ENCODE assay signal across 27 cellular contexts in the genomic region with DNA sequence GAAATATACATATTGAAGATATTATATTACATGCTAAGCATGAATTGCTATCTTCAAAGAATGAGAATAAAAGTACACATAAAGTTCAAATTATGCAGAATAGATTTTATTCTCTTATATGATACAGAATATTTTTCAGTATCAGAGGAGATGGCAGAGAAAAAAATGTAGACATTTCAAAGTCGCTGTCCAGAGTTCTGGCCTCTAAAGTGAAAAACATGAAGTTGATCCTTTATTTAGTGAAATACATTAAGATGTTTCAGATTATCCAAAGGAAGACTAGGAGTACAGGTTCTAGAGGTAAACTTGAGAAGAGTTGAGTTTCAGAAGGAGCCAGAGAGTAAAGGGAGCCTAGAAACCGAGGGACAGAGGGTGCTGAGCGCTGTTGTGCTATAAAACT.
"Had no signal": no experiment of that assay in that cellular context is flagged by ENCODE, and none has a peak within 500 bp of the region (broad histone marks: within the 10 kb centered on the region; RNA-seq: fewer than 3 reads in every experiment).

No MANE protein-coding gene starts in this region.

- DNase-seq: colonic mucosa; cortex of kidney; effector CD8-positive, alpha-beta T cell; effector memory CD8-positive, alpha-beta T cell; endodermal cell; erythroblast; esophagus squamous epithelium; foreskin fibroblast; foreskin melanocyte; gastrocnemius medialis; glutamatergic neuron; head of caudate nucleus; heart right ventricle; hippocampal formation; left cardiac atrium; left ventricle myocardium inferior; lower lobe of right lung; mesenchymal stem cell; mucosa of descending colon; naive B cell; naive thymus-derived CD8-positive, alpha-beta T cell had no signal

- H3K4me1 ChIP-seq: colonic mucosa, esophagus squamous epithelium, gastrocnemius medialis, heart right ventricle, left ventricle myocardium inferior, lower lobe of right lung had no signal

- ATAC-seq: effector memory CD8-positive, alpha-beta T cell; esophagus mucosa; gastrocnemius medialis; heart right ventricle; left cardiac atrium; left lobe of liver; lower lobe of right lung; mucosa of descending colon; naive thymus-derived CD8-positive, alpha-beta T cell had no signal

- H3K27ac ChIP-seq: colonic mucosa, epithelial cell of prostate, esophagus squamous epithelium, gastrocnemius medialis, heart right ventricle, left ventricle myocardium inferior, lower lobe of right lung had no signal

- FAIRE-seq: endometrium, islet of Langerhans, keratinocyte had no signal

- H3K27me3 ChIP-seq: colonic mucosa, gastrocnemius medialis had no signal

- H3K9me3 ChIP-seq: colonic mucosa, esophagus squamous epithelium, gastrocnemius medialis, left ventricle myocardium inferior, lower lobe of right lung, mucosa of descending colon had no signal

- H3K36me3 ChIP-seq: colonic mucosa, esophagus squamous epithelium, gastrocnemius medialis, heart right ventricle, left ventricle myocardium inferior, lower lobe of right lung had no signal

- H3K4me3 ChIP-seq: colonic mucosa, esophagus squamous epithelium, gastrocnemius medialis, heart right ventricle, left ventricle myocardium inferior, lower lobe of right lung, mucosa of descending colon had no signal
